In the genomic region with DNA sequence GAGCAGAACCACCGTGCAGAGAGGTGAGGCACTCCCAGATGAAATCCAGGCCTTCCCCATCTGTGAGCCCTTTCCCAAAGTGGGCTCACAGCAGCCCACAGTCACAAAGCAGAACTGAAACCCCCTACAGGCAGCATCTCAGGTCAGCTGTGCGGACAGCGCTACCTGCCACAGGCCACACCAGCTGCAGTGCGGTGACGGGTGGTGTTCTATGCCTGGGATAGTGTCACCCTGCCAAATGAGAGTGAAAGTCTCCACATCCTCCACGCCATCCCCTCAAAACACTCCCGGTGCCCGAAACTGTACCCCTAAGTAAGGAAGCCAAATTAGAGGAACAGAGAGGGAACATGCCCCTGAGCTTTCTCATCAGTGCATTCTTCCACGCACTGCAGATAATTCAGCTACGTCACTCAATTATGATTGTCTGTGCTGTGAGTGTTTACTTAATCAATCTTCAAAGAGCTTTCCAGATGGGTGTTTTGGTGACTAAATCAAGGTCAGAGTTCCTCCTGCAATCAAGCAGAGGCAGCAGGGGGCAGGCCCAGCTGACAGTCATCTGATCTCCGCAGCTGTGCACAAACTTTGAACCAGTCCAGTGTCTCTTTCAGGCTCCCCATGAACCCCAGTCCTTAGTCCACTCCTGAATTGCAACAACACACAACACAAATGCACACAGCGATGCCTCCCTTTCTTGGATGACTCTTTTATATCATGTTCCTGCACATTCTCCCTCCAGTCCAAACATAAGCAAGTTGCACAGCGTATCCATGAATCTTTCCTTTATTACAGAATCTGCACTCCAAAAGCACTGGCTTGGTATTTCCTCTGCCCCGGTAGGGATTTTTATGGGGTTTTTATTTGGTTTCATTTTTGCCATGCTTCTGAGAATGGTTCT, we compare ENCODE assay signal across 8 cellular contexts.
DNase-seq lines count a peak whose midpoint lies in the region; ATAC-seq and FAIRE-seq lines count a peak whose summit lies in the region.

No MANE protein-coding gene starts in this region.

- DNase-seq in COLO668 (lab: John Stamatoyannopoulos, UW; ENCODE audit: unreplicated experiment) = peak; percentile 66
- no peak for DNase-seq in GM19239 (ENCODE audit: insufficient read length, low spot score)
- peak; percentile 97 for DNase-seq in RPMI8226
- DNase-seq in anterior cingulate cortex (lab: John Stamatoyannopoulos, UW) = peak in 45 of 58 donors; percentile 19 to 84 (median 55)
- peak; percentile 91 for DNase-seq in iris pigment epithelial cell (ENCODE audit: low read depth)
- DNase-seq in stimulated activated CD4-positive, alpha-beta T cell treated with anti-CD3 and anti-CD28 coated beads, Interleukin-2, amount 100 ng/mL, for 24 hours = peak; percentile 52 to 63
- DNase-seq in ureter (ENCODE audit: low spot score) = no peak

- ATAC-seq in HG03354 (IDR thresholded peaks at IDR 0.05; ENCODE audit: poor library complexity, severe bottlenecking, unreplicated experiment) = peak; percentile 71

- FAIRE-seq in GM19239 (lab: Jason Lieb, UNC) = peak; percentile 86

Comparison
In these comparisons a context has a peak if more than half of its experiments do, and no peak if none do; other contexts are left out.
1. DNase-seq: peak in COLO668 (single experiment), RPMI8226 (single experiment), anterior cingulate cortex (45 of 58), iris pigment epithelial cell (single experiment) and stimulated activated CD4-positive, alpha-beta T cell treated with anti-CD3 and anti-CD28 coated beads, Interleukin-2, amount 100 ng/mL, for 24 hours (2 of 2); none in GM19239 (single experiment) and ureter (single experiment).